ENCODE assay signal across 1 cellular context in genomic region chr22:38872172-38872830, GRCh38.
TF ChIP-seq lines count a peak whose summit lies in the region.

TSS of gene CBX6 (minus strand) at chr22:38872216. CDS start at chr22:38872190, 26 bp downstream.

TF ChIP-seq in GM12878, 131 proteins besides CTCF, POLR2A, EP300 and RAD21 (continued from another document and continues in another):
- no peak for TF ChIP-seq IRF5 (IDR thresholded peaks at IDR 0.05; ENCODE audit: borderline replicate concordance)
- no peak for TF ChIP-seq MEF2A (IDR thresholded peaks at IDR 0.05; ENCODE audit: insufficient read depth, low read depth, low read length)
- TF ChIP-seq RELB (IDR thresholded peaks at IDR 0.05; ENCODE audit: low read depth), result peak; percentile 87
- TF ChIP-seq SUZ12 (IDR thresholded peaks at IDR 0.05; ENCODE audit: unreplicated experiment), result no peak
- no peak for TF ChIP-seq RELA (IDR thresholded peaks at IDR 0.05; ENCODE audit: borderline replicate concordance, partially characterized antibody)
- TF ChIP-seq CUX1 (IDR thresholded peaks at IDR 0.05; ENCODE audit: insufficient replicate concordance, low read depth, low read length), result no peak
- no peak for TF ChIP-seq RCOR1 (conservative IDR thresholded peaks at IDR 0.05; ENCODE audit: low read depth, low read length)
- TF ChIP-seq PKNOX1 (IDR thresholded peaks at IDR 0.05), result no peak
- peak; percentile 72; the same call in 1 of the 2 replicates for TF ChIP-seq NBN (IDR thresholded peaks at IDR 0.05)
- TF ChIP-seq BRCA1 (IDR thresholded peaks at IDR 0.05; ENCODE audit: low read depth, low read length), result no peak
- no peak for TF ChIP-seq BMI1 (IDR thresholded peaks at IDR 0.05; ENCODE audit: borderline replicate concordance)
- no peak for TF ChIP-seq PML (IDR thresholded peaks at IDR 0.05; ENCODE audit: low read length)
- no peak for TF ChIP-seq TARDBP (IDR thresholded peaks at IDR 0.05; ENCODE audit: borderline replicate concordance)
- no peak for TF ChIP-seq HDAC2 (IDR thresholded peaks at IDR 0.05)
- TF ChIP-seq ATF3 (IDR thresholded peaks at IDR 0.05; ENCODE audit: borderline replicate concordance, extremely low read depth, low read depth, low read length), result peak; percentile 68; the same call in 1 of the 2 replicates
- TF ChIP-seq ATF2 (IDR thresholded peaks at IDR 0.05; ENCODE audit: low read length), result no peak
- TF ChIP-seq ZSCAN29 (IDR thresholded peaks at IDR 0.05), result no peak
- peak; percentile 71 for TF ChIP-seq MAX (IDR thresholded peaks at IDR 0.05; ENCODE audit: low read depth, low read length)
- peak; percentile 71; the same call in 1 of the 2 replicates for TF ChIP-seq BACH1 (IDR thresholded peaks at IDR 0.05; ENCODE audit: borderline replicate concordance)
- no peak for TF ChIP-seq KAT2A (conservative IDR thresholded peaks at IDR 0.05; ENCODE audit: control insufficient read depth, low read depth, low read length)
- TF ChIP-seq E2F8 (IDR thresholded peaks at IDR 0.05; ENCODE audit: low read depth, partially characterized antibody), result no peak
- TF ChIP-seq NFYA (IDR thresholded peaks at IDR 0.05; ENCODE audit: borderline replicate concordance, low read depth, low read length), result no peak
- TF ChIP-seq PRDM15 (CRISPR knock-in tag; IDR thresholded peaks at IDR 0.05), result no peak
- TF ChIP-seq DPF2 (IDR thresholded peaks at IDR 0.05), result peak; percentile 60; the same call in 1 of the 2 replicates
- 0 out of 2 replicates have a peak, but pooled peaks have one; percentile 56 for TF ChIP-seq SMARCA5 (IDR thresholded peaks at IDR 0.05)
- TF ChIP-seq SKIL (IDR thresholded peaks at IDR 0.05; ENCODE audit: low read depth, poor library complexity, severe bottlenecking), result no peak
- no peak for TF ChIP-seq JUND (IDR thresholded peaks at IDR 0.05; ENCODE audit: low read depth, low read length)
- TF ChIP-seq HCFC1 (IDR thresholded peaks at IDR 0.05; ENCODE audit: low read length), result no peak; the same call in 1 of the 2 replicates
- TF ChIP-seq KDM1A (IDR thresholded peaks at IDR 0.05; ENCODE audit: borderline replicate concordance), result no peak
- peak; percentile 57 for TF ChIP-seq MXI1 (IDR thresholded peaks at IDR 0.05; ENCODE audit: low read depth, low read length)
- TF ChIP-seq STAT3 (IDR thresholded peaks at IDR 0.05; ENCODE audit: low read depth, low read length), result no peak
- TF ChIP-seq STAT1 (conservative IDR thresholded peaks at IDR 0.05), result no peak
- no peak for TF ChIP-seq FOXK2 (IDR thresholded peaks at IDR 0.05)
- no peak for TF ChIP-seq MYB (IDR thresholded peaks at IDR 0.05; ENCODE audit: borderline replicate concordance, low read depth, low read length)
- peak; percentile 79 for TF ChIP-seq IKZF1 (conservative IDR thresholded peaks at IDR 0.05)
- no peak for TF ChIP-seq JUNB (IDR thresholded peaks at IDR 0.05)
